Comparison of ENCODE assay signal across 33 cellular contexts in genomic region chr12:39070775-39071174, GRCh38.
"Had no signal": no experiment of that assay in that cellular context is flagged by ENCODE, and none has a peak within 500 bp of the region (broad histone marks: within the 10 kb centered on the region; RNA-seq: fewer than 3 reads in every experiment).

No MANE protein-coding gene starts in this region.

- H3K27me3 ChIP-seq: brain microvascular endothelial cell, SJCRH30 had no signal

- H3K4me1 Mint-ChIP-seq: activated CD4-positive, alpha-beta memory T cell treated with anti-CD3 and anti-CD28 coated beads, Interleukin-2, amount 10 ng/mL, durations not matched to agents 7 days and 5 days; activated CD8-positive, alpha-beta memory T cell treated with anti-CD3 and anti-CD28 coated beads, Interleukin-2, amount 10 ng/mL, durations not matched to agents 7 days and 5 days; activated naive CD8-positive, alpha-beta T cell treated with anti-CD3 and anti-CD28 coated beads for 36 hours; activated T-helper 17 cell treated with anti-CD3 and anti-CD28 coated beads, Interleukin-2, amount 50 U/mL, for 72 hours had no signal

- H3K27ac Mint-ChIP-seq: activated CD4-positive, alpha-beta memory T cell treated with anti-CD3 and anti-CD28 coated beads, Interleukin-2, amount 10 ng/mL, durations not matched to agents 7 days and 5 days; activated CD8-positive, alpha-beta memory T cell treated with anti-CD3 and anti-CD28 coated beads, Interleukin-2, amount 10 ng/mL, durations not matched to agents 7 days and 5 days; activated naive CD8-positive, alpha-beta T cell treated with anti-CD3 and anti-CD28 coated beads for 36 hours; activated T-helper 17 cell treated with anti-CD3 and anti-CD28 coated beads, Interleukin-2, amount 50 U/mL, for 72 hours had no signal

- H3K36me3 Mint-ChIP-seq: activated CD8-positive, alpha-beta memory T cell treated with anti-CD3 and anti-CD28 coated beads, Interleukin-2, amount 10 ng/mL, durations not matched to agents 7 days and 5 days; activated naive CD8-positive, alpha-beta T cell treated with anti-CD3 and anti-CD28 coated beads for 36 hours had no signal

- H3K4me3 ChIP-seq: K562, SJCRH30, SK-N-MC had no signal

- DNase-seq: activated CD4-positive, alpha-beta memory T cell treated with anti-CD3 and anti-CD28 coated beads, Interleukin-2, amount 10 ng/mL, durations not matched to agents 7 days and 5 days; activated CD4-positive, alpha-beta T cell treated with anti-CD3 and anti-CD28 coated beads for 1 hour; activated CD4-positive, alpha-beta T cell treated with anti-CD3 and anti-CD28 coated beads for 48 hours; activated CD4-positive, CD25-positive, alpha-beta regulatory T cell; activated CD8-positive, alpha-beta memory T cell treated with anti-CD3 and anti-CD28 coated beads for 24 hours; activated CD8-positive, alpha-beta memory T cell treated with anti-CD3 and anti-CD28 coated beads, Interleukin-2, amount 10 ng/mL, durations not matched to agents 7 days and 5 days; activated CD8-positive, alpha-beta memory T cell treated with anti-CD3 and anti-CD28 coated beads, Interleukin-2, amount 50 U/mL, for 48 hours; activated effector memory CD4-positive, alpha-beta T cell treated with anti-CD3 and anti-CD28 coated beads, Interleukin-2, amount 50 U/mL, for 16 hours; activated naive CD4-positive, alpha-beta T cell; activated naive CD4-positive, alpha-beta T cell treated with anti-CD3 and anti-CD28 coated beads, Interleukin-2, amount 50 U/mL, for 16 hours; activated naive CD8-positive, alpha-beta T cell treated with anti-CD3 and anti-CD28 coated beads for 36 hours; activated T-cell treated with anti-CD3 and anti-CD28 coated beads, Interleukin-2, amount 50 U/mL, for 48 hours; amniotic stem cell; aorta; brain microvascular endothelial cell; NCI-H1048; NCI-H1105 treated with DMSO at 0.1 percent for 48 hours; NCI-H1436; NCI-H1694; NCI-H1930; NCI-H2081 treated with DMSO at 0.1 percent for 48 hours; NCI-H226; NCI-H446 treated with DMSO at 0.1 percent for 48 hours; NCI-H524; NCI-H69; NCI-H82; SHP77; SJCRH30; T1000; WERI-Rb-1 had no signal

- H3K36me3 ChIP-seq: brain microvascular endothelial cell, SJCRH30, WERI-Rb-1 had no signal

- H3K9me3 Mint-ChIP-seq: activated naive CD8-positive, alpha-beta T cell treated with anti-CD3 and anti-CD28 coated beads for 36 hours; activated T-helper 17 cell treated with anti-CD3 and anti-CD28 coated beads, Interleukin-2, amount 50 U/mL, for 72 hours had no signal

- H3K27ac ChIP-seq: brain microvascular endothelial cell, SJCRH30, SK-N-MC, WERI-Rb-1 had no signal

- H3K27me3 Mint-ChIP-seq: activated CD4-positive, alpha-beta memory T cell treated with anti-CD3 and anti-CD28 coated beads, Interleukin-2, amount 10 ng/mL, durations not matched to agents 7 days and 5 days; activated CD8-positive, alpha-beta memory T cell treated with anti-CD3 and anti-CD28 coated beads, Interleukin-2, amount 10 ng/mL, durations not matched to agents 7 days and 5 days had no signal

- H3K9me3 ChIP-seq: SJCRH30 had no signal

- H3K4me3 Mint-ChIP-seq: activated CD4-positive, alpha-beta memory T cell treated with anti-CD3 and anti-CD28 coated beads, Interleukin-2, amount 10 ng/mL, durations not matched to agents 7 days and 5 days; activated CD8-positive, alpha-beta memory T cell treated with anti-CD3 and anti-CD28 coated beads, Interleukin-2, amount 10 ng/mL, durations not matched to agents 7 days and 5 days; activated naive CD8-positive, alpha-beta T cell treated with anti-CD3 and anti-CD28 coated beads for 36 hours; activated T-helper 17 cell treated with anti-CD3 and anti-CD28 coated beads, Interleukin-2, amount 50 U/mL, for 72 hours had no signal

- H3K4me1 ChIP-seq: SJCRH30 had no signal
